ENCODE assay signal across 25 cellular contexts in genomic region chr19:28505134-28505533, GRCh38.
"Had no signal": no experiment of that assay in that cellular context is flagged by ENCODE, and none has a peak within 500 bp of the region (broad histone marks: within the 10 kb centered on the region; RNA-seq: fewer than 3 reads in every experiment).

No MANE protein-coding gene starts in this region.

- H3K4me3 ChIP-seq: dorsolateral prefrontal cortex had no signal

- H3K27me3 Mint-ChIP-seq: activated CD4-positive, alpha-beta memory T cell treated with anti-CD3 and anti-CD28 coated beads for 36 hours; activated CD4-positive, alpha-beta T cell treated with anti-CD3 and anti-CD28 coated beads, Interleukin-2, amount 10 ng/mL, durations not matched to agents 24 days and 14 days; activated CD8-positive, alpha-beta memory T cell treated with anti-CD3 and anti-CD28 coated beads, Interleukin-2, amount 10 ng/mL, durations not matched to agents 7 days and 5 days; activated naive CD4-positive, alpha-beta T cell treated with anti-CD3 and anti-CD28 coated beads, Interleukin-2, amount 10 ng/mL, durations not matched to agents 7 days and 5 days; activated naive CD8-positive, alpha-beta T cell had no signal

- H3K27ac Mint-ChIP-seq: activated CD4-positive, alpha-beta memory T cell treated with anti-CD3 and anti-CD28 coated beads for 36 hours; activated CD4-positive, alpha-beta T cell treated with anti-CD3 and anti-CD28 coated beads for 36 hours; activated CD4-positive, alpha-beta T cell treated with anti-CD3 and anti-CD28 coated beads, Interleukin-2, amount 10 ng/mL, durations not matched to agents 24 days and 14 days; activated CD8-positive, alpha-beta memory T cell treated with anti-CD3 and anti-CD28 coated beads, Interleukin-2, amount 10 ng/mL, durations not matched to agents 7 days and 5 days; activated CD8-positive, alpha-beta T cell treated with anti-CD3 and anti-CD28 coated beads, Interleukin-2, amount 10 ng/mL, durations not matched to agents 7 days and 5 days; activated naive CD4-positive, alpha-beta T cell treated with anti-CD3 and anti-CD28 coated beads, Interleukin-2, amount 10 ng/mL, durations not matched to agents 7 days and 5 days; activated naive CD8-positive, alpha-beta T cell; activated T-helper 1 cell treated with anti-CD3 and anti-CD28 coated beads, Interleukin-12 subunit alpha, Interleukin-12 subunit beta, Interleukin-2, Interleukin-4 antibody, amounts not matched to agents 30 ng/mL and 10 ng/mL and 1 ng/mL, durations not matched to agents 14 hours and 24 hours and 36 hours; activated T-helper 2 cell treated with anti-CD3 and anti-CD28 coated beads, Interferon-gamma antibody, Interleukin-2, Interleukin-4, amounts not matched to agents 10 μg/mL and 5 μg/mL and 100 μg/mL, durations not matched to agents 14 hours and 24 hours and 36 hours; endodermal cell had no signal

- H3K27me3 ChIP-seq: brain microvascular endothelial cell had no signal

- H3K4me3 Mint-ChIP-seq: activated CD4-positive, alpha-beta memory T cell treated with anti-CD3 and anti-CD28 coated beads for 36 hours; activated CD4-positive, alpha-beta T cell treated with anti-CD3 and anti-CD28 coated beads for 36 hours; activated CD4-positive, alpha-beta T cell treated with anti-CD3 and anti-CD28 coated beads, Interleukin-2, amount 10 ng/mL, durations not matched to agents 24 days and 14 days; activated CD8-positive, alpha-beta memory T cell treated with anti-CD3 and anti-CD28 coated beads, Interleukin-2, amount 10 ng/mL, durations not matched to agents 7 days and 5 days; activated CD8-positive, alpha-beta T cell treated with anti-CD3 and anti-CD28 coated beads, Interleukin-2, amount 10 ng/mL, durations not matched to agents 7 days and 5 days; activated naive CD4-positive, alpha-beta T cell treated with anti-CD3 and anti-CD28 coated beads, Interleukin-2, amount 10 ng/mL, durations not matched to agents 7 days and 5 days; activated naive CD8-positive, alpha-beta T cell; activated T-helper 1 cell treated with anti-CD3 and anti-CD28 coated beads, Interleukin-12 subunit alpha, Interleukin-12 subunit beta, Interleukin-2, Interleukin-4 antibody, amounts not matched to agents 30 ng/mL and 10 ng/mL and 1 ng/mL, durations not matched to agents 14 hours and 24 hours and 36 hours; endodermal cell had no signal

- DNase-seq: activated CD4-positive, alpha-beta memory T cell treated with anti-CD3 and anti-CD28 coated beads for 36 hours; activated CD4-positive, alpha-beta T cell treated with anti-CD3 and anti-CD28 coated beads for 36 hours; activated CD4-positive, alpha-beta T cell treated with anti-CD3 and anti-CD28 coated beads, Interleukin-2, amount 10 ng/mL, durations not matched to agents 24 days and 14 days; activated CD4-positive, CD25-positive, alpha-beta regulatory T cell; activated CD4-positive, CD25-positive, alpha-beta regulatory T cell treated with anti-CD3 and anti-CD28 coated beads, Interleukin-2, amount 50 U/mL, for 72 hours; activated CD8-positive, alpha-beta memory T cell treated with anti-CD3 and anti-CD28 coated beads, Interleukin-2, amount 10 ng/mL, durations not matched to agents 7 days and 5 days; activated CD8-positive, alpha-beta memory T cell treated with anti-CD3 and anti-CD28 coated beads, Interleukin-2, amount 50 U/mL, for 4 hours; activated CD8-positive, alpha-beta T cell treated with anti-CD3 and anti-CD28 coated beads, Interleukin-2, amount 10 ng/mL, durations not matched to agents 7 days and 5 days; activated effector memory CD4-positive, alpha-beta T cell treated with anti-CD3 and anti-CD28 coated beads, Interleukin-2, amount 50 U/mL, for 16 hours; activated naive CD4-positive, alpha-beta T cell; activated naive CD4-positive, alpha-beta T cell treated with anti-CD3 and anti-CD28 coated beads, Interleukin-2, amount 10 ng/mL, durations not matched to agents 7 days and 5 days; activated T-cell treated with anti-CD3 and anti-CD28 coated beads, Interleukin-2, amount 50 U/mL, for 1 hour; activated T-cell treated with anti-CD3 and anti-CD28 coated beads, Interleukin-2, amount 50 U/mL, for 48 hours; amniotic stem cell; anterior cingulate cortex; brain microvascular endothelial cell; dorsolateral prefrontal cortex; effector memory CD4-positive, alpha-beta T cell; endodermal cell; foreskin fibroblast; T-helper 2 cell had no signal

- H3K9me3 Mint-ChIP-seq: activated CD4-positive, alpha-beta memory T cell treated with anti-CD3 and anti-CD28 coated beads for 36 hours; activated CD4-positive, alpha-beta T cell treated with anti-CD3 and anti-CD28 coated beads, Interleukin-2, amount 10 ng/mL, durations not matched to agents 24 days and 14 days; activated T-helper 1 cell treated with anti-CD3 and anti-CD28 coated beads, Interleukin-12 subunit alpha, Interleukin-12 subunit beta, Interleukin-2, Interleukin-4 antibody, amounts not matched to agents 30 ng/mL and 10 ng/mL and 1 ng/mL, durations not matched to agents 14 hours and 24 hours and 36 hours; activated T-helper 2 cell treated with anti-CD3 and anti-CD28 coated beads, Interferon-gamma antibody, Interleukin-2, Interleukin-4, amounts not matched to agents 10 μg/mL and 5 μg/mL and 100 μg/mL, durations not matched to agents 14 hours and 24 hours and 36 hours; endodermal cell had no signal

- H3K36me3 ChIP-seq: brain microvascular endothelial cell had no signal

- ATAC-seq: activated CD4-positive, alpha-beta T cell treated with anti-CD3 and anti-CD28 coated beads for 36 hours; activated CD8-positive, alpha-beta memory T cell treated with anti-CD3 and anti-CD28 coated beads, Interleukin-2, amount 10 ng/mL, durations not matched to agents 7 days and 5 days; activated CD8-positive, alpha-beta T cell treated with anti-CD3 and anti-CD28 coated beads, Interleukin-2, amount 10 ng/mL, durations not matched to agents 7 days and 5 days; esophagus mucosa had no signal

- H3K36me3 Mint-ChIP-seq: activated CD4-positive, alpha-beta memory T cell treated with anti-CD3 and anti-CD28 coated beads for 36 hours; activated CD8-positive, alpha-beta memory T cell treated with anti-CD3 and anti-CD28 coated beads, Interleukin-2, amount 10 ng/mL, durations not matched to agents 7 days and 5 days; activated naive CD4-positive, alpha-beta T cell treated with anti-CD3 and anti-CD28 coated beads, Interleukin-2, amount 10 ng/mL, durations not matched to agents 7 days and 5 days; activated naive CD8-positive, alpha-beta T cell had no signal

- H3K27ac ChIP-seq: brain microvascular endothelial cell, dorsolateral prefrontal cortex had no signal
